ENCODE assay signal across 26 cellular contexts in the genomic region with DNA sequence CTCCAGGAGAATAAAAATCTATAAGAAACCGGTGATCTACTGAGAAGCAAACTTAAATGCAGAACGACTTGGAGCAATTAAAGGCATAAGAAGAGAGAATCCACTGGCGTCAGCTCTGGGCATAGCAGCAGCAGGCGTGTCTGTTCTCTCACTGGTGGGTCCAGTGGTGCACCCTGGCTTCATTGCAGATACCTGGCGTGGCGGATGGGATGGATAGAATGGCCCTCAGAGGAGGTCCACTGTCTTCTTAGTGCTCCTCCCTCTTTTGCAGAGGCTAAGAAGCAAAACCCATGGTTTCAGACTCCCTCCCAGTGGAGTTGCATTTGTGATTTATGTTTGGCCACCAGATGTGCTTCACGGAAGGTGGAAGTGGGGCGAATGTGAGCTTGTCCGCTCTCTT. TPM values are rescaled to one million over a fixed set of nuclear protein-coding genes. Genes with fewer than 3 reads are reported as not detected.
"Had no signal": no experiment of that assay in that cellular context is flagged by ENCODE, and none has a peak within 500 bp of the region (broad histone marks: within the 10 kb centered on the region; RNA-seq: fewer than 3 reads in every experiment).

No MANE protein-coding gene starts in this region.

- ATAC-seq: HepG2, Right ventricle myocardium inferior, SK-N-SH treated with all-trans-retinoic acid at 6 μM for 48 hours had no signal

- H3K4me3 ChIP-seq: MG63, PC-9, Peyer's patch, SJCRH30 had no signal

- H3K27ac ChIP-seq: PC-9, Peyer's patch had no signal

- H2AFZ ChIP-seq: PC-9 had no signal

- H3K9me3 ChIP-seq: Peyer's patch, SJCRH30 had no signal

- H3K4me1 ChIP-seq: Peyer's patch had no signal

- H3K27me3 ChIP-seq: MG63, Peyer's patch, SJCRH30 had no signal

- H3K4me2 ChIP-seq: PC-9 had no signal

- FAIRE-seq: HepG2 had no signal

- H3K36me3 ChIP-seq: MG63, Peyer's patch, SJCRH30 had no signal

- DNase-seq: IMR-90, Karpas-422, KG1, MG63, NCI-H1092 treated with DMSO at 0.1 percent for 48 hours, NCI-H1436, NCI-H187, NCI-H2029, NCI-H2081 treated with DMSO at 0.1 percent for 48 hours, NCI-H2171, NCI-H226, NCI-H446, NCI-H510A, NCI-H524 treated with DMSO at 0.1 percent for 48 hours, NCI-H69, NCI-H774, OCI-M1, PC-9, Peyer's patch, SHP77 treated with DMSO at 0.1 percent for 48 hours, SJCRH30 had no signal

RNA-seq across cellular contexts. Expression of a gene that starts 50.9 kb away (rescaled TPM):
- total RNA-seq: HepG2, HT1080, IMR-90, PC-9, Peyer's patch, Right ventricle myocardium inferior, RPMI7951, SJCRH30 had no signal
- polyA plus RNA-seq: HepG2, IMR-90 had no signal
